Comparison of ENCODE assay signal across 16 cellular contexts in genomic region chr5:134142806-134143205, GRCh38. TPM values are rescaled to one million over a fixed set of nuclear protein-coding genes. Genes with fewer than 3 reads are reported as not detected.
DNase-seq lines count a peak whose midpoint lies in the region; ATAC-seq and TF ChIP-seq lines count a peak whose summit lies in the region.
"Had no signal": no experiment of that assay in that cellular context is flagged by ENCODE, and none has a peak within 500 bp of the region (broad histone marks: within the 10 kb centered on the region; RNA-seq: fewer than 3 reads in every experiment).

No MANE protein-coding gene starts in this region.

- H3K27me3 ChIP-seq in DND-41 (ENCODE audit: insufficient read depth, low read length, poor library complexity) (no peaks in the 10 kb centered on the region), colonic mucosa (no peaks in the 10 kb centered on the region)
- H3K27me3 ChIP-seq: BLaER1 treated with 17β-estradiol and CSF1 and Interleukin-3, amounts not matched to agents 10 nM and 100 nM; thyroid gland had no signal

- H3K4me1 ChIP-seq in DND-41 (ENCODE audit: insufficient read depth, low read length) (peaks cover 4% of the 10 kb centered on the region; the same call in 1 of the 2 replicates), colonic mucosa (no peaks in the 10 kb centered on the region)
- H3K4me1 ChIP-seq: thyroid gland had no signal

- POLR2A ChIA-PET in activated CD4-positive, alpha-beta memory T cell treated with anti-CD3 and anti-CD28 coated beads for 36 hours (lab: Charles Lee) = interaction anchor here (1.1 kb wide), 1 partner anchor 99 kb away, joined by 3 read pairs; no protein-coding TSS in a partner anchor
- POLR2A ChIA-PET in activated CD4-positive, alpha-beta memory T cell treated with anti-CD3 and anti-CD28 coated beads, Interleukin-2, amount 10 ng/mL, durations not matched to agents 7 days and 5 days (lab: Charles Lee) = interaction anchor here (0.8 to 1.1 kb wide), 2 partner anchors 31 to 103 kb away, joined by 3 to 4 read pairs; no protein-coding TSS in a partner anchor

- H3K79me2 ChIP-seq in DND-41 (ENCODE audit: insufficient read depth, low read length) = peaks cover 52% of the 10 kb centered on the region

- H3K36me3 Mint-ChIP-seq in activated CD4-positive, alpha-beta memory T cell treated with anti-CD3 and anti-CD28 coated beads for 36 hours = peaks cover 63% of the 10 kb centered on the region
- peaks cover 45% of the 10 kb centered on the region for H3K36me3 Mint-ChIP-seq in activated CD4-positive, alpha-beta memory T cell treated with anti-CD3 and anti-CD28 coated beads, Interleukin-2, amount 10 ng/mL, durations not matched to agents 7 days and 5 days (ENCODE audit: low read depth)
- peaks cover 10% of the 10 kb centered on the region for H3K36me3 Mint-ChIP-seq in osteocyte (ENCODE audit: unreplicated experiment)

- no peak overlapping the region for H3K9ac ChIP-seq in DND-41 (ENCODE audit: low read depth, low read length)
- no peak overlapping the region for H3K9ac ChIP-seq in colonic mucosa (ENCODE audit: low read depth in 2 of 2, low read length in 2 of 2)

- H3K27me3 Mint-ChIP-seq in activated CD4-positive, alpha-beta memory T cell treated with anti-CD3 and anti-CD28 coated beads for 36 hours = no peaks in the 10 kb centered on the region
- H3K27me3 Mint-ChIP-seq in activated CD4-positive, alpha-beta memory T cell treated with anti-CD3 and anti-CD28 coated beads, Interleukin-2, amount 10 ng/mL, durations not matched to agents 7 days and 5 days = peaks cover 3% of the 10 kb centered on the region
- H3K27me3 Mint-ChIP-seq in osteocyte (ENCODE audit: unreplicated experiment) = no peaks in the 10 kb centered on the region
- H3K27me3 Mint-ChIP-seq: activated naive CD4-positive, alpha-beta T cell treated with anti-CD3 and anti-CD28 coated beads, Interleukin-2, amount 50 U/mL, for 24 hours had no signal

- intact Hi-C loops in activated CD4-positive, alpha-beta memory T cell treated with anti-CD3 and anti-CD28 coated beads for 36 hours (cut with micrococcal nuclease) = no loop called here
- intact Hi-C loops in colonic mucosa (cut with DNase I) = loop anchor here (5.0 kb wide), 1 partner anchor 101 kb away; no protein-coding TSS in a partner anchor

- H3K36me3 ChIP-seq in DND-41 (ENCODE audit: insufficient read depth, low read length) = peaks cover 92% of the 10 kb centered on the region
- no peaks in the 10 kb centered on the region for H3K36me3 ChIP-seq in colonic mucosa

- CTCF ChIA-PET in activated CD4-positive, alpha-beta memory T cell treated with anti-CD3 and anti-CD28 coated beads for 36 hours (lab: Charles Lee) = interaction anchor here (1.3 to 28.4 kb wide), 6 partner anchors 12 to 116 kb away, joined by 3 to 981 read pairs (median 50); partner anchors contain the start of gene TCF7
- CTCF ChIA-PET in activated CD4-positive, alpha-beta memory T cell treated with anti-CD3 and anti-CD28 coated beads, Interleukin-2, amount 10 ng/mL, durations not matched to agents 7 days and 5 days (lab: Charles Lee) = interaction anchor here (2.0 to 19.9 kb wide), 2 partner anchors 11 to 104 kb away, joined by 6 to 348 read pairs; no protein-coding TSS in a partner anchor

- no peak overlapping the region for H3K4me3 Mint-ChIP-seq in activated CD4-positive, alpha-beta memory T cell treated with anti-CD3 and anti-CD28 coated beads for 36 hours
- no peak overlapping the region for H3K4me3 Mint-ChIP-seq in activated CD4-positive, alpha-beta memory T cell treated with anti-CD3 and anti-CD28 coated beads, Interleukin-2, amount 10 ng/mL, durations not matched to agents 7 days and 5 days
- no peak overlapping the region for H3K4me3 Mint-ChIP-seq in osteocyte (ENCODE audit: unreplicated experiment)
- H3K4me3 Mint-ChIP-seq: activated naive CD4-positive, alpha-beta T cell treated with anti-CD3 and anti-CD28 coated beads, Interleukin-2, amount 50 U/mL, for 24 hours; nephron progenitor cell had no signal

- peaks cover 35% of the 10 kb centered on the region for H3K4me1 Mint-ChIP-seq in activated CD4-positive, alpha-beta memory T cell treated with anti-CD3 and anti-CD28 coated beads for 36 hours (ENCODE audit: low read depth)
- H3K4me1 Mint-ChIP-seq in activated CD4-positive, alpha-beta memory T cell treated with anti-CD3 and anti-CD28 coated beads, Interleukin-2, amount 10 ng/mL, durations not matched to agents 7 days and 5 days = peaks cover 18% of the 10 kb centered on the region
- peaks cover 10% of the 10 kb centered on the region for H3K4me1 Mint-ChIP-seq in osteocyte (ENCODE audit: unreplicated experiment)

- no peak overlapping the region for H3K4me3 ChIP-seq in DND-41 (ENCODE audit: low read depth in 1 of 2, low read length in 2 of 2)
- no peak overlapping the region for H3K4me3 ChIP-seq in colonic mucosa
- H3K4me3 ChIP-seq: BLaER1 treated with 17β-estradiol and CSF1 and Interleukin-3, amounts not matched to agents 10 nM and 100 nM; thyroid gland had no signal

- ATAC-seq in DND-41 (ENCODE audit: insufficient read depth, low read depth) = no peak
- no peak for ATAC-seq in GM21723 (IDR thresholded peaks at IDR 0.05; ENCODE audit: unreplicated experiment)
- no peak for ATAC-seq in HG03432 (IDR thresholded peaks at IDR 0.05; ENCODE audit: unreplicated experiment)

- H2AFZ ChIP-seq in DND-41 (ENCODE audit: low read depth, low read length) = no peak overlapping the region

- no peak overlapping the region for H3K4me2 ChIP-seq in DND-41 (ENCODE audit: insufficient read depth, low read length)
- H3K4me2 ChIP-seq: BLaER1 treated with 17β-estradiol and CSF1 and Interleukin-3, amounts not matched to agents 10 nM and 100 nM had no signal

- no peaks in the 10 kb centered on the region for H3K9me3 Mint-ChIP-seq in activated CD4-positive, alpha-beta memory T cell treated with anti-CD3 and anti-CD28 coated beads for 36 hours
- no peaks in the 10 kb centered on the region for H3K9me3 Mint-ChIP-seq in activated CD4-positive, alpha-beta memory T cell treated with anti-CD3 and anti-CD28 coated beads, Interleukin-2, amount 10 ng/mL, durations not matched to agents 7 days and 5 days
- no peaks in the 10 kb centered on the region for H3K9me3 Mint-ChIP-seq in osteocyte (ENCODE audit: unreplicated experiment)
- H3K9me3 Mint-ChIP-seq: activated naive CD4-positive, alpha-beta T cell treated with anti-CD3 and anti-CD28 coated beads, Interleukin-2, amount 50 U/mL, for 24 hours; nephron progenitor cell had no signal

- H3K27ac ChIP-seq in DND-41 (ENCODE audit: low read length) = no peak overlapping the region
- no peak overlapping the region for H3K27ac ChIP-seq in colonic mucosa
- H3K27ac ChIP-seq: BLaER1 treated with 17β-estradiol and CSF1 and Interleukin-3, amounts not matched to agents 10 nM and 100 nM; thyroid gland had no signal

- H4K20me1 ChIP-seq in DND-41 (ENCODE audit: insufficient read depth, low read length) = peaks cover 88% of the 10 kb centered on the region

- no peak overlapping the region for H3K27ac Mint-ChIP-seq in activated CD4-positive, alpha-beta memory T cell treated with anti-CD3 and anti-CD28 coated beads for 36 hours
- no peak overlapping the region for H3K27ac Mint-ChIP-seq in activated CD4-positive, alpha-beta memory T cell treated with anti-CD3 and anti-CD28 coated beads, Interleukin-2, amount 10 ng/mL, durations not matched to agents 7 days and 5 days
- no peak overlapping the region for H3K27ac Mint-ChIP-seq in osteocyte (ENCODE audit: unreplicated experiment)

- DNase-seq in activated CD4-positive, alpha-beta memory T cell treated with anti-CD3 and anti-CD28 coated beads for 36 hours = peak; percentile 8
- DNase-seq in activated CD4-positive, alpha-beta memory T cell treated with anti-CD3 and anti-CD28 coated beads, Interleukin-2, amount 10 ng/mL, durations not matched to agents 7 days and 5 days = no peak
- DNase-seq in DND-41 = peak; percentile 3
- peak; percentile 15 for DNase-seq in colonic mucosa
- peak; percentile 59 for DNase-seq in osteocyte (ENCODE audit: extremely low spot score, unreplicated experiment)
- DNase-seq in NCI-H226 = no peak
- DNase-seq: 8988T; activated CD4-positive, alpha-beta T cell treated with anti-CD3 and anti-CD28 coated beads, Interleukin-2, amount 50 U/mL, for 4 hours; NCI-H146; nephron progenitor cell; stimulated activated CD4-positive, alpha-beta T cell treated with anti-CD3 and anti-CD28 coated beads, Interleukin-1b, Interleukin-23, amount 100 ng/mL, for 48 hours; thyroid gland had no signal

- TF ChIP-seq CTCF in DND-41 (IDR thresholded peaks at IDR 0.05; ENCODE audit: borderline replicate concordance, extremely low read depth, low read length, poor library complexity, severe bottlenecking) = no peak
- TF ChIP-seq CTCF in colonic mucosa (IDR thresholded peaks at IDR 0.05) = no peak
- no peak for TF ChIP-seq CTCF in osteocyte (IDR thresholded peaks at IDR 0.05)

- H3K9me3 ChIP-seq in DND-41 (ENCODE audit: insufficient read depth, low read length, severe bottlenecking) = no peaks in the 10 kb centered on the region
- H3K9me3 ChIP-seq in colonic mucosa = no peaks in the 10 kb centered on the region
- H3K9me3 ChIP-seq: BLaER1 treated with 17β-estradiol and CSF1 and Interleukin-3, amounts not matched to agents 10 nM and 100 nM; thyroid gland had no signal

RNA-seq across cellular contexts. Expression of gene TCF7, which starts 28.3 kb away (rescaled TPM):
- total RNA-seq in activated CD4-positive, alpha-beta memory T cell treated with anti-CD3 and anti-CD28 coated beads for 36 hours = 10 to 100 TPM; 59.3 to 65.6 TPM
- total RNA-seq in activated CD4-positive, alpha-beta memory T cell treated with anti-CD3 and anti-CD28 coated beads, Interleukin-2, amount 10 ng/mL, durations not matched to agents 7 days and 5 days = 10 to 100 TPM; 19.2 to 21.9 TPM
- total RNA-seq in colonic mucosa = 1 to 10 TPM; 4.3 to 9.4 TPM
- total RNA-seq in osteocyte = 0.57 and 0.67 TPM in 2 replicates

RNA-seq across cellular contexts. Expression of gene SKP1, which starts 33.9 kb away (rescaled TPM):
- 100 to 1,000 TPM; 284 to 286 TPM for total RNA-seq in activated CD4-positive, alpha-beta memory T cell treated with anti-CD3 and anti-CD28 coated beads for 36 hours
- total RNA-seq in activated CD4-positive, alpha-beta memory T cell treated with anti-CD3 and anti-CD28 coated beads, Interleukin-2, amount 10 ng/mL, durations not matched to agents 7 days and 5 days = 100 to 1,000 TPM; 197 to 205 TPM
- 100 to 1,000 TPM; 235 to 272 TPM for total RNA-seq in colonic mucosa
- total RNA-seq in osteocyte = 320 and 333 TPM in 2 replicates

Comparison
In these comparisons a context has a peak if more than half of its experiments do, and no peak if none do; other contexts are left out.
1. DNase-seq: peak in activated CD4-positive, alpha-beta memory T cell treated with anti-CD3 and anti-CD28 coated beads for 36 hours (single experiment), DND-41 (single experiment), colonic mucosa (single experiment) and osteocyte (single experiment); none in activated CD4-positive, alpha-beta memory T cell treated with anti-CD3 and anti-CD28 coated beads, Interleukin-2, amount 10 ng/mL, durations not matched to agents 7 days and 5 days (single experiment) and NCI-H226 (single experiment).